ENCODE assay signal across 14 cellular contexts in genomic region chr14:104696671-104697316, GRCh38. TPM values are rescaled to one million over a fixed set of nuclear protein-coding genes. Genes with fewer than 3 reads are reported as not detected.
DNase-seq lines count a peak whose midpoint lies in the region; FAIRE-seq and TF ChIP-seq lines count a peak whose summit lies in the region.
"Had no signal": no experiment of that assay in that cellular context is flagged by ENCODE, and none has a peak within 500 bp of the region (broad histone marks: within the 10 kb centered on the region; RNA-seq: fewer than 3 reads in every experiment).

No MANE protein-coding gene starts in this region.

- 62% methylated on average over 12 of the region's 14 CpGs for WGBS in esophagus muscularis mucosa

- H3K36me3 ChIP-seq in esophagus muscularis mucosa (peaks cover 8 to 28% (median 22%) of the 10 kb centered on the region in 4 donors), subcutaneous abdominal adipose tissue (ENCODE audit: control insufficient read depth in 5 of 5, insufficient read depth in 5 of 5, low read length in 5 of 5) (peaks cover 0 to 36% (median 19%) of the 10 kb centered on the region in 5 donors), kidney (ENCODE audit: control insufficient read depth in 1 of 2, insufficient read depth in 2 of 2, low read length in 2 of 2) (no peaks in the 10 kb centered on the region)

- H3K4me1 ChIP-seq in esophagus muscularis mucosa (peaks cover 89 to 100% (median 94%) of the 10 kb centered on the region in 4 donors), subcutaneous abdominal adipose tissue (ENCODE audit: control insufficient read depth in 5 of 5, insufficient read depth in 5 of 5, low read length in 5 of 5) (peaks cover 22 to 100% (median 95%) of the 10 kb centered on the region in 5 donors), kidney (ENCODE audit: control insufficient read depth in 1 of 2, insufficient read depth in 1 of 2, low read depth in 1 of 2, low read length in 2 of 2) (peaks cover 0 to 27% of the 10 kb centered on the region in 2 donors)

- H3K9me3 ChIP-seq in esophagus muscularis mucosa (no peaks in the 10 kb centered on the region), subcutaneous abdominal adipose tissue (ENCODE audit: control insufficient read depth in 5 of 5, low read length in 5 of 5) (no peaks in the 10 kb centered on the region), kidney (ENCODE audit: control insufficient read depth in 1 of 2, low read length in 2 of 2) (no peaks in the 10 kb centered on the region)

- intact Hi-C loops in esophagus muscularis mucosa (cut with DNase I) = no loop called here
- intact Hi-C loops in kidney (cut with DNase I) = no loop called here

- H3K9ac ChIP-seq in subcutaneous abdominal adipose tissue (ENCODE audit: low read length in 5 of 5) (peak overlapping the region in 1 of 5 donors; percentile 55), kidney (ENCODE audit: low read length in 2 of 2) (no peak overlapping the region)

- peak overlapping the region; percentile 62 to 76 (median 64) for H3K27ac ChIP-seq in esophagus muscularis mucosa (replicated peaks in 1 of 4)
- peak overlapping the region; percentile 95 for H3K27ac ChIP-seq in subcutaneous abdominal adipose tissue (ENCODE audit: low read depth, low read length)
- H3K27ac ChIP-seq in kidney (ENCODE audit: low read depth in 2 of 2, low read length in 2 of 2) = no peak overlapping the region

- in situ Hi-C loops in ACHN (cut with HindIII; ENCODE audit: low pct_ligation_motif_present, low pct_unique_long_range_greater_than_20kb, low sequenced_read_pairs) = no loop called here

- H3K27me3 ChIP-seq in esophagus muscularis mucosa (no peaks in the 10 kb centered on the region), subcutaneous abdominal adipose tissue (ENCODE audit: control insufficient read depth in 5 of 5, insufficient read depth in 4 of 5, low read length in 5 of 5) (no peaks in the 10 kb centered on the region)

- TF ChIP-seq POLR2A in esophagus muscularis mucosa (IDR thresholded peaks at IDR 0.05; ENCODE audit: low read depth) = no peak

- H3K4me3 ChIP-seq in esophagus muscularis mucosa (no peak overlapping the region), subcutaneous abdominal adipose tissue (ENCODE audit: low read depth in 1 of 5, low read length in 5 of 5) (no peak overlapping the region), kidney (ENCODE audit: low read length in 2 of 2) (no peak overlapping the region)
- H3K4me3 ChIP-seq: GM12878 had no signal

- no peak for FAIRE-seq in kidney (lab: Jason Lieb, UNC)
- FAIRE-seq: endometrium, GM12878 had no signal

- no peak for TF ChIP-seq EP300 in esophagus muscularis mucosa (IDR thresholded peaks at IDR 0.05)

- DNase-seq in NCI-H2171 treated with DMSO at 0.1 percent for 48 hours (lab: John Stamatoyannopoulos, UW) = peak; percentile 20
- DNase-seq in NCI-H2171 (lab: John Stamatoyannopoulos, UW) = no peak
- DNase-seq in NCI-H1092 treated with DMSO at 0.1 percent for 48 hours (lab: John Stamatoyannopoulos, UW) = peak; percentile 78
- DNase-seq in esophagus muscularis mucosa (ENCODE audit: extremely low spot score) = no peak
- DNase-seq in amniotic stem cell (lab: John Stamatoyannopoulos, UW) = no peak
- no peak for DNase-seq in kidney
- DNase-seq in ACHN = no peak
- DNase-seq: 8988T; activated CD4-positive, alpha-beta T cell treated with anti-CD3 and anti-CD28 coated beads, Interleukin-2, amount 50 U/mL, for 1 hour; foreskin melanocyte; midbrain had no signal

- TF ChIP-seq CTCF in esophagus muscularis mucosa (IDR thresholded peaks at IDR 0.05) (no peak), kidney (IDR thresholded peaks at IDR 0.05; ENCODE audit: borderline replicate concordance, extremely low read depth, insufficient read depth) (no peak)

RNA-seq across cellular contexts. Expression of gene INF2, which starts 7.4 kb away (rescaled TPM):
- total RNA-seq in esophagus muscularis mucosa (100 to 1,000 TPM in 1 of 4 donors, 10 to 100 TPM in 3; 51.5 to 129 (median 66.7) TPM), kidney (82.7 TPM)
- polyA plus RNA-seq in kidney (ENCODE audit: insufficient read depth, low read depth, low replicate concordance) = 58.5 TPM

RNA-seq across cellular contexts. Expression of gene ADSS1, which starts 27.2 kb away (rescaled TPM):
- total RNA-seq in esophagus muscularis mucosa (1 to 10 TPM; 4.3 to 7.9 (median 5.7) TPM), kidney (7.5 TPM)
- 16.5 TPM for polyA plus RNA-seq in kidney (ENCODE audit: insufficient read depth, low read depth, low replicate concordance)

RNA-seq across cellular contexts. Expression of gene SIVA1, which starts 56.2 kb away (rescaled TPM):
- total RNA-seq in esophagus muscularis mucosa (100 to 1,000 TPM; 207 to 324 (median 290) TPM), kidney (65.7 TPM)
- 124 TPM for polyA plus RNA-seq in kidney (ENCODE audit: insufficient read depth, low read depth, low replicate concordance)

Comparison
In these comparisons a context has a peak if more than half of its experiments do, and no peak if none do; other contexts are left out.
1. DNase-seq: peak in NCI-H2171 treated with DMSO at 0.1 percent for 48 hours (single experiment) and NCI-H1092 treated with DMSO at 0.1 percent for 48 hours (single experiment); none in NCI-H2171 (single experiment), esophagus muscularis mucosa (single experiment), amniotic stem cell (single experiment), kidney (single experiment) and ACHN (single experiment).
2. H3K27ac ChIP-seq: peak in esophagus muscularis mucosa (4 of 4) and subcutaneous abdominal adipose tissue (single experiment); none in kidney (0 of 2).